24 cellular contexts compared by ENCODE assay signal in genomic region chr6:123562264-123562663, GRCh38.
"Had no signal": no experiment of that assay in that cellular context is flagged by ENCODE, and none has a peak within 500 bp of the region (broad histone marks: within the 10 kb centered on the region; RNA-seq: fewer than 3 reads in every experiment).

No MANE protein-coding gene starts in this region.

- H3K4me1 ChIP-seq: SJSA1 had no signal

- H3K4me1 Mint-ChIP-seq: IgD-negative memory B cell had no signal

- H3K36me3 Mint-ChIP-seq: IgD-negative memory B cell had no signal

- H3K4me3 Mint-ChIP-seq: IgD-negative memory B cell had no signal

- ATAC-seq: K562 had no signal

- FAIRE-seq: K562, RCC 7860 had no signal

- H3K27me3 Mint-ChIP-seq: IgD-negative memory B cell had no signal

- H3K4me2 ChIP-seq: KMS-11 had no signal

- DNase-seq: MV-4-11, NCI-H1048, NCI-H1105, NCI-H1417, NCI-H1436 treated with DMSO at 0.1 percent for 48 hours, NCI-H1694, NCI-H187 treated with DMSO at 0.1 percent for 48 hours, NCI-H2081, NCI-H2171, NCI-H226, NCI-H446, NCI-H510A, NCI-H524 treated with DMSO at 0.1 percent for 48 hours, NCI-H69, NCI-H774, Right ventricle myocardium superior, RPMI8226, SIG-M5 had no signal

- H3K27ac ChIP-seq: KMS-11, SJSA1, SK-N-MC had no signal

- H3K9ac ChIP-seq: KMS-11 had no signal

- H3K36me3 ChIP-seq: SJSA1 had no signal

- H3K4me3 ChIP-seq: K562, SJSA1, SK-N-MC had no signal

- H3K27me3 ChIP-seq: SJSA1 had no signal
